Comparison of ENCODE assay signal across 8 cellular contexts in genomic region chr1:44673675-44674112, GRCh38. TPM values are rescaled to one million over a fixed set of nuclear protein-coding genes. Genes with fewer than 3 reads are reported as not detected.
A peak's percentile ranks its signal among the peaks of the same experiment; 100 is the strongest.
DNase-seq lines count a peak whose midpoint lies in the region; ATAC-seq and TF ChIP-seq lines count a peak whose summit lies in the region.

No MANE protein-coding gene starts in this region.

- H3K36me3 Mint-ChIP-seq in T-helper 1 cell treated with Interleukin-12 subunit alpha and Interleukin-12 subunit beta and Interleukin-4 antibody, amounts not matched to agents 30 μg/mL and 1 μg/mL, for 36 hours (ENCODE audit: low read depth): no peaks in the 10 kb centered on the region
- no peaks in the 10 kb centered on the region for H3K36me3 Mint-ChIP-seq in IgD-negative memory B cell
- peaks cover 0 to 2% (median 0%) of the 10 kb centered on the region in 3 donors for H3K36me3 Mint-ChIP-seq in naive thymus-derived CD8-positive, alpha-beta T cell

- no peak for TF ChIP-seq CTCF in dorsolateral prefrontal cortex (IDR thresholded peaks at IDR 0.05 in 54 of 56, conservative IDR thresholded peaks at IDR 0.05 in 2 of 56; ENCODE audit: low read depth in 1 of 56, partially characterized antibody in 56 of 56)

- peak overlapping the region; percentile 88 for H3K4me3 Mint-ChIP-seq in T-helper 1 cell treated with Interleukin-12 subunit alpha and Interleukin-12 subunit beta and Interleukin-4 antibody, amounts not matched to agents 30 μg/mL and 1 μg/mL, for 36 hours
- peak overlapping the region; percentile 85 to 94 (median 91) for H3K4me3 Mint-ChIP-seq in IgD-negative memory B cell
- H3K4me3 Mint-ChIP-seq in naive thymus-derived CD8-positive, alpha-beta T cell: peak overlapping the region; percentile 87 to 95 (median 91)

- H3K27me3 Mint-ChIP-seq in T-helper 1 cell treated with Interleukin-12 subunit alpha and Interleukin-12 subunit beta and Interleukin-4 antibody, amounts not matched to agents 30 μg/mL and 1 μg/mL, for 36 hours (ENCODE audit: low read depth): no peaks in the 10 kb centered on the region
- peaks cover 2% of the 10 kb centered on the region for H3K27me3 Mint-ChIP-seq in IgD-negative memory B cell
- H3K27me3 Mint-ChIP-seq in naive thymus-derived CD8-positive, alpha-beta T cell: no peaks in the 10 kb centered on the region

- H3K4me3 ChIP-seq in dorsolateral prefrontal cortex: peak overlapping the region; percentile 63 to 97 (median 82)

- H3K4me1 Mint-ChIP-seq in T-helper 1 cell treated with Interleukin-12 subunit alpha and Interleukin-12 subunit beta and Interleukin-4 antibody, amounts not matched to agents 30 μg/mL and 1 μg/mL, for 36 hours (ENCODE audit: low read depth): peaks cover 25% of the 10 kb centered on the region
- peaks cover 15 to 25% (median 15%) of the 10 kb centered on the region in 3 donors for H3K4me1 Mint-ChIP-seq in IgD-negative memory B cell
- peaks cover 4 to 33% (median 17%) of the 10 kb centered on the region in 4 donors for H3K4me1 Mint-ChIP-seq in naive thymus-derived CD8-positive, alpha-beta T cell

- H3K9me3 Mint-ChIP-seq in T-helper 1 cell treated with Interleukin-12 subunit alpha and Interleukin-12 subunit beta and Interleukin-4 antibody, amounts not matched to agents 30 μg/mL and 1 μg/mL, for 36 hours: no peaks in the 10 kb centered on the region
- H3K9me3 Mint-ChIP-seq in IgD-negative memory B cell: no peaks in the 10 kb centered on the region
- H3K9me3 Mint-ChIP-seq in naive thymus-derived CD8-positive, alpha-beta T cell: no peaks in the 10 kb centered on the region

- no peak for DNase-seq in T-helper 1 cell
- DNase-seq in dorsolateral prefrontal cortex: no peak
- DNase-seq in naive thymus-derived CD8-positive, alpha-beta T cell: peak in 1 of 10 donors; percentile 7
- DNase-seq in Ammon's horn (ENCODE audit: low spot score): no peak
- DNase-seq in SW 1271 (lab: John Stamatoyannopoulos, UW): no peak
- no peak for DNase-seq in cortex of kidney (lab: John Stamatoyannopoulos, UW)

- peak in 1 of 2 donors; percentile 0 for ATAC-seq in naive thymus-derived CD8-positive, alpha-beta T cell

- intact Hi-C loops in dorsolateral prefrontal cortex (cut with DNase I): no loop called here

- H3K27ac ChIP-seq in dorsolateral prefrontal cortex: peak overlapping the region; percentile 74 to 99 (median 95)

- H3K27me3 ChIP-seq in dorsolateral prefrontal cortex: no peaks in the 10 kb centered on the region

- H3K27ac Mint-ChIP-seq in T-helper 1 cell treated with Interleukin-12 subunit alpha and Interleukin-12 subunit beta and Interleukin-4 antibody, amounts not matched to agents 30 μg/mL and 1 μg/mL, for 36 hours: peak overlapping the region; percentile 45
- H3K27ac Mint-ChIP-seq in IgD-negative memory B cell: peak overlapping the region; percentile 81 to 95 (median 84)
- H3K27ac Mint-ChIP-seq in naive thymus-derived CD8-positive, alpha-beta T cell: peak overlapping the region; percentile 60 to 94 (median 89)

- POLR2A ChIA-PET in naive thymus-derived CD8-positive, alpha-beta T cell (lab: Charles Lee): interaction anchor here (0.8 to 3.5 kb wide), 11 partner anchors 10 to 818 kb away, joined by 3 to 32 read pairs (median 4); partner anchors contain the start of genes RPS8 and TESK2

RNA-seq across cellular contexts. Expression of gene TMEM53, which starts 0.6 kb away (rescaled TPM):
- 11.5 TPM for polyA plus RNA-seq in IgD-negative memory B cell
- 10 to 100 TPM in 78 of 120 experiments, 1 to 10 TPM in 42; 6.1 to 18.4 (median 11.0) TPM for total RNA-seq in dorsolateral prefrontal cortex
- total RNA-seq in naive thymus-derived CD8-positive, alpha-beta T cell: 1 to 10 TPM; 1.0 to 2.1 TPM
- 1 to 10 TPM; 4.6 to 5.9 (median 5.5) TPM for polyA plus RNA-seq in naive thymus-derived CD8-positive, alpha-beta T cell

RNA-seq across cellular contexts. Expression of gene ARMH1, which starts 0.8 kb away (rescaled TPM):
- polyA plus RNA-seq in IgD-negative memory B cell: 5.6 TPM
- 10 to 100 TPM in 97 of 120 experiments, 1 to 10 TPM in 23; 5.2 to 28.0 (median 13.0) TPM for total RNA-seq in dorsolateral prefrontal cortex
- total RNA-seq in naive thymus-derived CD8-positive, alpha-beta T cell: 10 to 100 TPM; 70.4 to 79.0 TPM
- 10 to 100 TPM; 46.2 to 75.6 (median 53.2) TPM for polyA plus RNA-seq in naive thymus-derived CD8-positive, alpha-beta T cell

RNA-seq across cellular contexts. Expression of gene RNU5D-1, which starts 57.3 kb away (rescaled TPM):
- not detected for polyA plus RNA-seq in IgD-negative memory B cell
- total RNA-seq in dorsolateral prefrontal cortex: not detected
- total RNA-seq in naive thymus-derived CD8-positive, alpha-beta T cell: not detected
- polyA plus RNA-seq in naive thymus-derived CD8-positive, alpha-beta T cell: not detected
